Comparison of ENCODE assay signal across 8 cellular contexts in the genomic region with DNA sequence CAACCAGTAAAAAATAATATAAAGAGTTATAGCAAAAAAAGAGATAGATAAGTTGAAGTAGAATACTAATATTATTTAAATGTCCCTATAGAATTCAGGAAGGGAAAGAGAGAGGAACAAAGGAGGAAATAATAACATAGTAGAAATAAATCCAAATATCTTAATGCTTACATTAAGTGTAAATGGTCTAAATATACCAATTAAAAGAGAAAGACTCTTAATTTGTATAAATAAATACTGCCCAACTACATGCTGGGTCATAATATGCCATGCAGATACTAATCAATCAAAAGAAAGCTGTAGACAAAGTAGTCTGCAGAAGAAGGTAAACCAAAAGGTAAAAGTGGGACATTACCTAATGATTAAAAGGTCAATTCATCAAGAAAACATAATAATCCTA. TPM values are rescaled to one million over a fixed set of nuclear protein-coding genes. Genes with fewer than 3 reads are reported as not detected.
"Had no signal": no experiment of that assay in that cellular context is flagged by ENCODE, and none has a peak within 500 bp of the region (broad histone marks: within the 10 kb centered on the region; RNA-seq: fewer than 3 reads in every experiment).

No MANE protein-coding gene starts in this region.

- DNase-seq: GDM1, GF-D8 had no signal

- FAIRE-seq: GM12878, GM12891, GM12892, GM18507, GM19239 had no signal

- ATAC-seq: GM12878 had no signal

- H3K4me3 ChIP-seq: GM12878 had no signal

RNA-seq across cellular contexts. Expression of gene VIPR2, which starts 43.3 kb away (rescaled TPM):
- total RNA-seq: G401, GM12878 had no signal
- polyA plus RNA-seq: GM12878 had no signal
